In the genomic region with DNA sequence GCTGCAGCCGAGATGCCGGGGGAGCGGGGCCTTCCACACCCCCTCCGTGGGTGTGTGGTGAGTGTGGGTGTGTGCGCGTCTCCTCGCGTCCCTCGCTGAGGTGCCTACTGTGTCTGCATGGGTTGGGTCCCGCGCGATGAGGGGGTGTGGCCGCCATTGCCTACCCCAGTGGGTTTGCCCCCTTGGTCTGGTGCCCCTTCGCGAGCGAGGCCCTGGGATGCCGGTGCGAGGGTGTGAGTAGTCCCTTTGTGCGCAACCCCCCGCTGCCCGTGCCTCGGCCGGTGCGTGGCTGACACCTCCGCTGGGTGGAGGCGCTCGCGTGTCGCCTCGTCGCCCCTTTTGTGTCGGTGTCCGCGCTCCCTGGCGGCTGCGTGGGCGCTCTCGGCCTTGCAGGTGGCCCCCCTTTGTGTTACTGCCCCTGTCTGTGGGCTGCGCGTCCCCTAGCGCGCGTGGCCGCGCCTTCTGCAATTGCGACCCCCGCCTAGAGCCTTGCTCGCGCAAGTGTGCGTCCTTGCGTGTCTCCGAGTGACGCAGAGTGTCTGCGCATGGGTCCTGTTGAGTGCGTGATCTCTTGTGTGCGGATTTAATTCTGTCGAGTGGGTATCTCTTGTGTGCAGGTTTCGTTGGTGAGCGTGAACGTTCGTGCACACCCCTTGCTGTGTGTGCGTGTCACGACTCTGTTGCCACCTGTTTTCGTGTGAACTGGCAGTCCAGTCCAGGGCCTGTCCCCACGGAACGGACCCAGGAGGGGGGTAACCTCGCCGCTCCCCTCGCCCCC, we compare ENCODE assay signal across 8 cellular contexts.
DNase-seq lines count a peak whose midpoint lies in the region; ATAC-seq and TF ChIP-seq lines count a peak whose summit lies in the region.

No MANE protein-coding gene starts in this region.

- H3K27me3 Mint-ChIP-seq in stimulated activated memory B cell treated with anti-CD40 and anti-IgM and Interleukin-4, amounts not matched to agents 10 μg/mL and 1 μg/mL and 100 μg/mL, for 72 hours = no peaks in the 10 kb centered on the region

- peak overlapping the region; percentile 96 for H3K27ac Mint-ChIP-seq in stimulated activated memory B cell treated with anti-CD40 and anti-IgM and Interleukin-4, amounts not matched to agents 10 μg/mL and 1 μg/mL and 100 μg/mL, for 72 hours

- H3K27ac ChIP-seq in muscle layer of duodenum (ENCODE audit: low read length) = peak overlapping the region; percentile 71

- H3K4me1 Mint-ChIP-seq in stimulated activated memory B cell treated with anti-CD40 and anti-IgM and Interleukin-4, amounts not matched to agents 10 μg/mL and 1 μg/mL and 100 μg/mL, for 72 hours = peaks cover 53% of the 10 kb centered on the region

- ATAC-seq in HG02852 (IDR thresholded peaks at IDR 0.05; ENCODE audit: unreplicated experiment) = peak; percentile 35
- peak; percentile 70 for ATAC-seq in stimulated activated memory B cell treated with anti-CD40 and anti-IgM and Interleukin-4, amounts not matched to agents 10 μg/mL and 1 μg/mL and 100 μg/mL, for 72 hours

- peak overlapping the region; percentile 97 for H3K4me3 Mint-ChIP-seq in stimulated activated memory B cell treated with anti-CD40 and anti-IgM and Interleukin-4, amounts not matched to agents 10 μg/mL and 1 μg/mL and 100 μg/mL, for 72 hours

- H3K27me3 ChIP-seq in muscle layer of duodenum (ENCODE audit: low read depth, low read length) = no peaks in the 10 kb centered on the region

- no peaks in the 10 kb centered on the region for H3K9me3 ChIP-seq in muscle layer of duodenum (ENCODE audit: control insufficient read depth in 1 of 2, low read length in 2 of 2)

- peak; percentile 18 for TF ChIP-seq POLR2A in erythroblast (IDR thresholded peaks at IDR 0.05; ENCODE audit: low read length)

- H3K36me3 Mint-ChIP-seq in stimulated activated memory B cell treated with anti-CD40 and anti-IgM and Interleukin-4, amounts not matched to agents 10 μg/mL and 1 μg/mL and 100 μg/mL, for 72 hours = peaks cover 18% of the 10 kb centered on the region

- peak overlapping the region; percentile 86 to 95 for H3K4me3 ChIP-seq in muscle layer of duodenum (ENCODE audit: low read depth in 1 of 2, low read length in 2 of 2)

- H3K4me1 ChIP-seq in muscle layer of duodenum (ENCODE audit: control insufficient read depth in 1 of 2, insufficient read depth in 2 of 2, low read length in 2 of 2) = peaks cover 16 to 29% of the 10 kb centered on the region in 2 donors

- H3K9me3 Mint-ChIP-seq in stimulated activated memory B cell treated with anti-CD40 and anti-IgM and Interleukin-4, amounts not matched to agents 10 μg/mL and 1 μg/mL and 100 μg/mL, for 72 hours = no peaks in the 10 kb centered on the region

- H3K36me3 ChIP-seq in muscle layer of duodenum (ENCODE audit: control insufficient read depth in 1 of 2, insufficient read depth in 2 of 2, low read length in 2 of 2) = peaks cover 5 to 15% of the 10 kb centered on the region in 2 donors

- DNase-seq in NCI-H2107 treated with DMSO at 0.1 percent for 48 hours (lab: John Stamatoyannopoulos, UW; ENCODE audit: unreplicated experiment) (peak; percentile 61), NCI-H2107 (lab: John Stamatoyannopoulos, UW) (no peak), NCI-H2227 treated with DMSO at 0.1 percent for 48 hours (lab: John Stamatoyannopoulos, UW) (peak; percentile 39), erythroblast (lab: John Stamatoyannopoulos, UW) (peak; percentile 79 to 83)
- DNase-seq in activated CD8-positive, alpha-beta memory T cell treated with anti-CD3 and anti-CD28 coated beads, Interleukin-2, amount 50 U/mL, for 4 hours = peak; percentile 66
